14 cellular contexts compared by ENCODE assay signal in the genomic region with DNA sequence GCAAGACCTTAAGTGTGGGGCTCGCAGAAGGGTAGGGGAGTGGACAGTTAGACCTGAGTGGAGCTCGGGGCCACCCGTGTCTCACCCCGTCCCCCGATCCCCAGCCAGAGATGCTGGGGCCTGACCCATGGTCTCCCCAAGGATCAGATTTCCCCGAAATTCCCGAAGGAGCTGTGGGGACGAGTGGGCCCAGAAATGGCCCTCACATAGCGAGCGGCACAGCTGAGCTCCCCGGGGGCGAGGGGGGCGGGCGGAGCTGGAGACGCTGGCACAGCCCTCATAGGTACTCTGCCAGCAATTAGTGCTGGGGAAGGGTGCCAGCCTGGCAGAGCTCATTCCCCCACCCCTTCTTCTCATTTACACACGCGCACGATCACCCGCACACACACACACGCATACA.
"Had no signal": no experiment of that assay in that cellular context is flagged by ENCODE, and none has a peak within 500 bp of the region (broad histone marks: within the 10 kb centered on the region; RNA-seq: fewer than 3 reads in every experiment).

No MANE protein-coding gene starts in this region.

- H3K27ac ChIP-seq: coronary artery, pancreas, thyroid gland had no signal

- H3K27ac Mint-ChIP-seq: activated naive CD8-positive, alpha-beta T cell treated with anti-CD3 and anti-CD28 coated beads, Interleukin-2, amount 10 ng/mL, durations not matched to agents 7 days and 5 days; activated T-helper 1 cell treated with anti-CD3 and anti-CD28 coated beads, Interleukin-12 subunit alpha, Interleukin-12 subunit beta, Interleukin-2, Interleukin-4 antibody, amounts not matched to agents 30 ng/mL and 10 ng/mL and 1 ng/mL, durations not matched to agents 14 hours and 24 hours and 36 hours; stimulated activated naive B cell treated with anti-CD40 and anti-IgM and Interleukin-4, amounts not matched to agents 10 μg/mL and 1 μg/mL and 100 μg/mL, for 72 hours; T-helper 1 cell treated with Interleukin-12 subunit alpha and Interleukin-12 subunit beta and Interleukin-4 antibody, amounts not matched to agents 30 μg/mL and 1 μg/mL, for 36 hours had no signal

- H3K4me3 Mint-ChIP-seq: activated naive CD8-positive, alpha-beta T cell treated with anti-CD3 and anti-CD28 coated beads, Interleukin-2, amount 10 ng/mL, durations not matched to agents 7 days and 5 days; activated T-helper 1 cell treated with anti-CD3 and anti-CD28 coated beads, Interleukin-12 subunit alpha, Interleukin-12 subunit beta, Interleukin-2, Interleukin-4 antibody, amounts not matched to agents 30 ng/mL and 10 ng/mL and 1 ng/mL, durations not matched to agents 14 hours and 24 hours and 36 hours; stimulated activated naive B cell treated with anti-CD40 and anti-IgM and Interleukin-4, amounts not matched to agents 10 μg/mL and 1 μg/mL and 100 μg/mL, for 72 hours; T-helper 1 cell treated with Interleukin-12 subunit alpha and Interleukin-12 subunit beta and Interleukin-4 antibody, amounts not matched to agents 30 μg/mL and 1 μg/mL, for 36 hours had no signal

- H3K9me3 Mint-ChIP-seq: activated naive CD8-positive, alpha-beta T cell treated with anti-CD3 and anti-CD28 coated beads, Interleukin-2, amount 10 ng/mL, durations not matched to agents 7 days and 5 days; activated T-helper 1 cell treated with anti-CD3 and anti-CD28 coated beads, Interleukin-12 subunit alpha, Interleukin-12 subunit beta, Interleukin-2, Interleukin-4 antibody, amounts not matched to agents 30 ng/mL and 10 ng/mL and 1 ng/mL, durations not matched to agents 14 hours and 24 hours and 36 hours; stimulated activated naive B cell treated with anti-CD40 and anti-IgM and Interleukin-4, amounts not matched to agents 10 μg/mL and 1 μg/mL and 100 μg/mL, for 72 hours; T-helper 1 cell treated with Interleukin-12 subunit alpha and Interleukin-12 subunit beta and Interleukin-4 antibody, amounts not matched to agents 30 μg/mL and 1 μg/mL, for 36 hours had no signal

- DNase-seq: activated CD4-positive, CD25-positive, alpha-beta regulatory T cell treated with anti-CD3 and anti-CD28 coated beads, Interleukin-2, amount 50 U/mL, for 72 hours; activated naive CD4-positive, alpha-beta T cell treated with Interleukin-2 at 50 U/mL for 16 hours; activated naive CD8-positive, alpha-beta T cell treated with anti-CD3 and anti-CD28 coated beads, Interleukin-2, amount 10 ng/mL, durations not matched to agents 7 days and 5 days; central memory CD4-positive, alpha-beta T cell; hypothalamus; mammary epithelial cell; midbrain; stimulated activated naive B cell treated with anti-CD40 and anti-IgM and Interleukin-4, amounts not matched to agents 10 μg/mL and 1 μg/mL and 100 μg/mL, for 72 hours; thyroid gland had no signal

- H3K36me3 ChIP-seq: pancreas, thyroid gland had no signal

- ATAC-seq: left lobe of liver; pancreas; stimulated activated naive B cell treated with anti-CD40 and anti-IgM and Interleukin-4, amounts not matched to agents 10 μg/mL and 1 μg/mL and 100 μg/mL, for 72 hours had no signal

- H3K27me3 ChIP-seq: pancreas, thyroid gland had no signal

- H3K4me1 Mint-ChIP-seq: activated naive CD8-positive, alpha-beta T cell treated with anti-CD3 and anti-CD28 coated beads, Interleukin-2, amount 10 ng/mL, durations not matched to agents 7 days and 5 days; stimulated activated naive B cell treated with anti-CD40 and anti-IgM and Interleukin-4, amounts not matched to agents 10 μg/mL and 1 μg/mL and 100 μg/mL, for 72 hours had no signal

- H3K36me3 Mint-ChIP-seq: activated naive CD8-positive, alpha-beta T cell treated with anti-CD3 and anti-CD28 coated beads, Interleukin-2, amount 10 ng/mL, durations not matched to agents 7 days and 5 days; stimulated activated naive B cell treated with anti-CD40 and anti-IgM and Interleukin-4, amounts not matched to agents 10 μg/mL and 1 μg/mL and 100 μg/mL, for 72 hours had no signal

- H3K4me3 ChIP-seq: coronary artery, pancreas, thyroid gland had no signal

- H3K9me3 ChIP-seq: pancreas, thyroid gland had no signal
